Comparison of ENCODE assay signal across 23 cellular contexts in genomic region chr17:82675476-82676245, GRCh38. TPM values are rescaled to one million over a fixed set of nuclear protein-coding genes. Genes with fewer than 3 reads are reported as not detected.
A peak's percentile ranks its signal among the peaks of the same experiment; 100 is the strongest.
DNase-seq lines count a peak whose midpoint lies in the region; ATAC-seq and TF ChIP-seq lines count a peak whose summit lies in the region.
"Had no signal": no experiment of that assay in that cellular context is flagged by ENCODE, and none has a peak within 500 bp of the region (broad histone marks: within the 10 kb centered on the region; RNA-seq: fewer than 3 reads in every experiment).

No MANE protein-coding gene starts in this region.

- H3K9me3 Mint-ChIP-seq in progenitor cell of endocrine pancreas (ENCODE audit: low read depth), result no peaks in the 10 kb centered on the region
- H3K9me3 Mint-ChIP-seq: IgD-negative memory B cell had no signal

- peak overlapping the region; percentile 0 for H3K27ac Mint-ChIP-seq in progenitor cell of endocrine pancreas
- H3K27ac Mint-ChIP-seq: IgD-negative memory B cell had no signal

- H3K27ac ChIP-seq in angular gyrus (ENCODE audit: low read depth, low read length), result peak overlapping the region; percentile 96
- H3K27ac ChIP-seq: RWPE1, SJSA1 had no signal

- H3K4me3 Mint-ChIP-seq in progenitor cell of endocrine pancreas (ENCODE audit: low read depth), result no peak overlapping the region
- H3K4me3 Mint-ChIP-seq: IgD-negative memory B cell had no signal

- no peak for TF ChIP-seq CTCF in progenitor cell of endocrine pancreas (IDR thresholded peaks at IDR 0.05; ENCODE audit: unreplicated experiment)

- no peaks in the 10 kb centered on the region for H3K36me3 Mint-ChIP-seq in progenitor cell of endocrine pancreas (ENCODE audit: insufficient read depth)
- H3K36me3 Mint-ChIP-seq: CD4-positive, CD25-positive, alpha-beta regulatory T cell had no signal

- DNase-seq in activated effector memory CD4-positive, alpha-beta T cell treated with anti-CD3 and anti-CD28 coated beads, Interleukin-2, amount 50 U/mL, for 16 hours, result peak; percentile 39
- no peak for DNase-seq in activated effector memory CD4-positive, alpha-beta T cell treated with Interleukin-2 at 50 U/mL for 16 hours
- DNase-seq in left lobe of liver (ENCODE audit: low spot score) (no peak), progenitor cell of endocrine pancreas (ENCODE audit: low spot score, unreplicated experiment) (no peak), NCI-H526 treated with DMSO at 0.1 percent for 48 hours (lab: John Stamatoyannopoulos, UW) (no peak), NCI-H2081 treated with DMSO at 0.1 percent for 48 hours (lab: John Stamatoyannopoulos, UW) (no peak)
- DNase-seq: 8988T; CD4-positive, CD25-positive, alpha-beta regulatory T cell; DMS153; GF-D8; H7; Kasumi-1; MM.1S; NCI-H1105; NCI-H1694 treated with DMSO at 0.1 percent for 48 hours; NCI-H226; NCI-H524; PC-3 had no signal

- no peaks in the 10 kb centered on the region for H3K27me3 Mint-ChIP-seq in progenitor cell of endocrine pancreas
- H3K27me3 Mint-ChIP-seq: CD4-positive, CD25-positive, alpha-beta regulatory T cell had no signal

- ATAC-seq in left lobe of liver, result peak; percentile 34
- ATAC-seq in HG03571 (IDR thresholded peaks at IDR 0.05; ENCODE audit: unreplicated experiment), result no peak
- ATAC-seq: PC-3 had no signal

- H3K4me1 Mint-ChIP-seq in progenitor cell of endocrine pancreas (ENCODE audit: low read depth), result no peaks in the 10 kb centered on the region

RNA-seq across cellular contexts. Expression of gene RAB40B, which starts 22.8 kb away (rescaled TPM):
- 12.9 TPM for total RNA-seq in left lobe of liver
- total RNA-seq in progenitor cell of endocrine pancreas, result 13.3 and 14.3 TPM in 2 replicates

RNA-seq across cellular contexts. Expression of gene WDR45B, which starts 27.4 kb away (rescaled TPM):
- total RNA-seq in left lobe of liver (26.6 TPM), progenitor cell of endocrine pancreas (75.8 and 77.6 TPM in 2 replicates)

RNA-seq across cellular contexts. Expression of gene FN3KRP, which starts 40.8 kb away (rescaled TPM):
- total RNA-seq in left lobe of liver, result 14.0 TPM
- 31.8 and 34.2 TPM in 2 replicates for total RNA-seq in progenitor cell of endocrine pancreas

RNA-seq across cellular contexts. Expression of gene FN3K, which starts 59.8 kb away (rescaled TPM):
- total RNA-seq in left lobe of liver (64.1 TPM), progenitor cell of endocrine pancreas (40.4 and 40.6 TPM in 2 replicates)
